19 cellular contexts compared by ENCODE assay signal in the genomic region with DNA sequence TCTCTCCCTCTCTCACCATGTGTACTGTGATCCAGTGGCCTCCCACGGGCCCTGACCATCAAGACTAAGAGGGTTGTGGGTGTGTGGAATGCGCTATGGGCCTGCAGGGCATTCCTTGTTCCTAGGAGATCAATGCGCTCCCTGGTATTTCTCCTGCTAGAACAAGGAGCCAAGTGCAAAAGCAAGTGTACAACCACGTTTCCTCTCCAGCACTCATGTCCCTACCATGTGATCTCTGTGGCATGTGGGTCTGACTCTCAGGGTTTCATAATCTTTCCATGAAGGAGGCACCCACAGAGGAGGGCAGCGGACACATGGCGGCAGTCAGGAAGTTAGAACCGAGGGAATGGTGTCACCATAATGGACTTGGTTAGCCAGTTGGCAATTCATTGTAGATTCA.
"Had no signal": no experiment of that assay in that cellular context is flagged by ENCODE, and none has a peak within 500 bp of the region (broad histone marks: within the 10 kb centered on the region; RNA-seq: fewer than 3 reads in every experiment).

No MANE protein-coding gene starts in this region.

- H3K27ac ChIP-seq: breast epithelium, foreskin keratinocyte, SJSA1, WERI-Rb-1 had no signal

- H3K4me3 ChIP-seq: breast epithelium, lung, SJSA1, stomach had no signal

- H3K36me3 ChIP-seq: breast epithelium, SJSA1, stomach, WERI-Rb-1 had no signal

- H3K27me3 ChIP-seq: breast epithelium, SJSA1, stomach had no signal

- ATAC-seq: activated CD4-positive, alpha-beta T cell treated with anti-CD3 and anti-CD28 coated beads for 36 hours; activated T-cell treated with anti-CD3 and anti-CD28 coated beads, Interleukin-2, amount 50 U/mL, for 72 hours; foreskin keratinocyte; naive thymus-derived CD8-positive, alpha-beta T cell had no signal

- H3K36me3 Mint-ChIP-seq: activated naive CD8-positive, alpha-beta T cell treated with anti-CD3 and anti-CD28 coated beads for 36 hours; naive thymus-derived CD8-positive, alpha-beta T cell had no signal

- H3K4me1 ChIP-seq: breast epithelium, foreskin keratinocyte, SJSA1 had no signal

- DNase-seq: activated CD4-positive, alpha-beta memory T cell treated with anti-CD3 and anti-CD28 coated beads, Interleukin-2, amount 10 ng/mL, durations not matched to agents 7 days and 5 days; activated CD4-positive, alpha-beta T cell treated with anti-CD3 and anti-CD28 coated beads for 36 hours; activated CD8-positive, alpha-beta memory T cell treated with anti-CD3 and anti-CD28 coated beads, Interleukin-2, amount 50 U/mL, for 4 hours; activated gamma-delta T cell treated with Interleukin-2 at 50 U/mL for 16 hours; activated naive CD8-positive, alpha-beta T cell treated with anti-CD3 and anti-CD28 coated beads for 36 hours; activated T-cell treated with anti-CD3 and anti-CD28 coated beads, Interleukin-2, amount 50 U/mL, for 72 hours; anterior cingulate cortex; foreskin keratinocyte; naive thymus-derived CD8-positive, alpha-beta T cell; nucleus accumbens; stimulated activated CD4-positive, alpha-beta T cell treated with anti-CD3 and anti-CD28 coated beads, Interleukin-4, amount 100 ng/mL, for 24 hours; stomach; T1000; WERI-Rb-1 had no signal

- H3K27ac Mint-ChIP-seq: activated CD4-positive, alpha-beta memory T cell treated with anti-CD3 and anti-CD28 coated beads, Interleukin-2, amount 10 ng/mL, durations not matched to agents 7 days and 5 days; activated CD4-positive, alpha-beta T cell treated with anti-CD3 and anti-CD28 coated beads for 36 hours; activated naive CD8-positive, alpha-beta T cell treated with anti-CD3 and anti-CD28 coated beads for 36 hours; activated T-cell treated with anti-CD3 and anti-CD28 coated beads, Interleukin-2, amount 50 U/mL, for 72 hours; naive thymus-derived CD8-positive, alpha-beta T cell; progenitor cell of endocrine pancreas had no signal

- H3K27me3 Mint-ChIP-seq: activated CD4-positive, alpha-beta memory T cell treated with anti-CD3 and anti-CD28 coated beads, Interleukin-2, amount 10 ng/mL, durations not matched to agents 7 days and 5 days; activated CD4-positive, alpha-beta T cell treated with anti-CD3 and anti-CD28 coated beads for 36 hours; progenitor cell of endocrine pancreas had no signal

- H3K9me3 Mint-ChIP-seq: activated CD4-positive, alpha-beta memory T cell treated with anti-CD3 and anti-CD28 coated beads, Interleukin-2, amount 10 ng/mL, durations not matched to agents 7 days and 5 days; activated naive CD8-positive, alpha-beta T cell treated with anti-CD3 and anti-CD28 coated beads for 36 hours; activated T-cell treated with anti-CD3 and anti-CD28 coated beads, Interleukin-2, amount 50 U/mL, for 72 hours; naive thymus-derived CD8-positive, alpha-beta T cell had no signal

- FAIRE-seq: keratinocyte had no signal

- H3K4me3 Mint-ChIP-seq: activated CD4-positive, alpha-beta memory T cell treated with anti-CD3 and anti-CD28 coated beads, Interleukin-2, amount 10 ng/mL, durations not matched to agents 7 days and 5 days; activated CD4-positive, alpha-beta T cell treated with anti-CD3 and anti-CD28 coated beads for 36 hours; activated naive CD8-positive, alpha-beta T cell treated with anti-CD3 and anti-CD28 coated beads for 36 hours; activated T-cell treated with anti-CD3 and anti-CD28 coated beads, Interleukin-2, amount 50 U/mL, for 72 hours; naive thymus-derived CD8-positive, alpha-beta T cell had no signal

- H3K4me1 Mint-ChIP-seq: activated CD4-positive, alpha-beta memory T cell treated with anti-CD3 and anti-CD28 coated beads, Interleukin-2, amount 10 ng/mL, durations not matched to agents 7 days and 5 days; activated CD4-positive, alpha-beta T cell treated with anti-CD3 and anti-CD28 coated beads for 36 hours; activated naive CD8-positive, alpha-beta T cell treated with anti-CD3 and anti-CD28 coated beads for 36 hours; naive thymus-derived CD8-positive, alpha-beta T cell had no signal

- H3K9me3 ChIP-seq: breast epithelium, SJSA1, stomach had no signal
